ENCODE assay signal across 13 cellular contexts in the genomic region with DNA sequence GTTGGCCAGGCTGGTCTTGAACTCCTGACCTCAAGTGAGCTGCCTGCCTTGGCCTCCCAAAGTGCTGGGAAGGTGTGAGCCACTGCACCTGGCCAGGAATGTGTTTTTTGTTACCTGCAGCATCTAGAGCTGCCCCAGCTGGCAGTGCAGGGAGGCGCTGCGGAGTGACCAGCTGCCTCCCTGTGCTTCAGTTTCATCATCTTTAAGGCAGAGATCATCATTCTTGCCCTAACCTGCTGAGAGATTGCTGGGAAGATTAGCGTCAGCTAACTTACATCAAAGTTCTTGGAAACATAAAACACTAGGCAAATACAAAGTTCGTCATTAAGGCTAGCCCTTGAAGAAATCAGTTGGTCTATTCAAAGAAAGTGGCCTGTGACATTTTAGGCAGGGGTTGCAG. TPM values are rescaled to one million over a fixed set of nuclear protein-coding genes. Genes with fewer than 3 reads are reported as not detected.
DNase-seq lines count a peak whose midpoint lies in the region; ATAC-seq and TF ChIP-seq lines count a peak whose summit lies in the region.
"Had no signal": no experiment of that assay in that cellular context is flagged by ENCODE, and none has a peak within 500 bp of the region (broad histone marks: within the 10 kb centered on the region; RNA-seq: fewer than 3 reads in every experiment).

No MANE protein-coding gene starts in this region.

- peaks cover 4 to 44% (median 22%) of the 10 kb centered on the region in 3 donors for H3K36me3 Mint-ChIP-seq in CD8-positive, alpha-beta memory T cell
- peaks cover 56% of the 10 kb centered on the region for H3K36me3 Mint-ChIP-seq in brain
- peaks cover 32% of the 10 kb centered on the region for H3K36me3 Mint-ChIP-seq in neural progenitor cell

- no peaks in the 10 kb centered on the region for H3K27me3 Mint-ChIP-seq in CD8-positive, alpha-beta memory T cell
- H3K27me3 Mint-ChIP-seq in brain, result peaks cover 3% of the 10 kb centered on the region
- H3K27me3 Mint-ChIP-seq in neural progenitor cell (ENCODE audit: insufficient read depth, low read depth), result peaks cover 4% of the 10 kb centered on the region

- DNase-seq in CD8-positive, alpha-beta memory T cell, result no peak
- no peak for DNase-seq in neural progenitor cell (ENCODE audit: low spot score)
- no peak for DNase-seq in esophagus squamous epithelium (lab: John Stamatoyannopoulos, UW)
- no peak for DNase-seq in Peyer's patch
- DNase-seq: GOT3; heart left ventricle; NCI-H345; stimulated activated CD4-positive, alpha-beta T cell treated with anti-CD3 and anti-CD28 coated beads, Interleukin-2, amount 100 ng/mL, for 48 hours; uterus had no signal

- H3K36me3 ChIP-seq in CD8-positive, alpha-beta memory T cell (ENCODE audit: insufficient read depth, low read length), result peaks cover 15% of the 10 kb centered on the region
- peaks cover 34% of the 10 kb centered on the region; the same call in 1 of the 2 replicates for H3K36me3 ChIP-seq in Loucy (ENCODE audit: insufficient read depth, low read length)
- H3K36me3 ChIP-seq in neural progenitor cell, result peaks cover 7% of the 10 kb centered on the region
- H3K36me3 ChIP-seq in esophagus squamous epithelium, result peaks cover 25 to 46% (median 32%) of the 10 kb centered on the region in 3 donors
- peaks cover 0 to 50% (median 0%) of the 10 kb centered on the region in 3 donors for H3K36me3 ChIP-seq in Peyer's patch
- H3K36me3 ChIP-seq: uterus had no signal

- H3K4me1 Mint-ChIP-seq in CD8-positive, alpha-beta memory T cell, result peaks cover 33 to 53% (median 43%) of the 10 kb centered on the region in 3 donors
- peaks cover 30% of the 10 kb centered on the region for H3K4me1 Mint-ChIP-seq in brain
- H3K4me1 Mint-ChIP-seq in neural progenitor cell, result peaks cover 12% of the 10 kb centered on the region

- H3K27ac ChIP-seq in CD8-positive, alpha-beta memory T cell (ENCODE audit: low read depth, low read length), result no peak overlapping the region
- no peak overlapping the region for H3K27ac ChIP-seq in neural progenitor cell
- H3K27ac ChIP-seq in esophagus squamous epithelium, result peak overlapping the region in 1 of 4 donors; percentile 0
- no peak overlapping the region for H3K27ac ChIP-seq in Peyer's patch
- H3K27ac ChIP-seq: SK-N-MC had no signal

- peak overlapping the region; percentile 25 to 93 (median 88) for H3K4me3 Mint-ChIP-seq in CD8-positive, alpha-beta memory T cell
- peak overlapping the region; percentile 14 to 96 (median 93) for H3K4me3 Mint-ChIP-seq in brain
- H3K4me3 Mint-ChIP-seq in neural progenitor cell, result peak overlapping the region; percentile 95

- H2AFZ ChIP-seq in Loucy (ENCODE audit: low read length), result no peak overlapping the region
- no peak overlapping the region for H2AFZ ChIP-seq in neural progenitor cell (replicated peaks)

- H3F3A ChIP-seq in Loucy (ENCODE audit: low read depth) (no peaks in the 10 kb centered on the region), neural progenitor cell (ENCODE audit: low read depth) (peaks cover 5% of the 10 kb centered on the region)

- no peaks in the 10 kb centered on the region for H3K9me2 ChIP-seq in Loucy (replicated peaks; ENCODE audit: low read depth, low read length)

- TF ChIP-seq CTCF in Loucy (conservative IDR thresholded peaks at IDR 0.05; ENCODE audit: low read length), result no peak
- no peak for TF ChIP-seq CTCF in brain (conservative IDR thresholded peaks at IDR 0.05)
- TF ChIP-seq CTCF in neural progenitor cell (IDR thresholded peaks at IDR 0.05), result no peak
- no peak for TF ChIP-seq CTCF in esophagus squamous epithelium (IDR thresholded peaks at IDR 0.05)
- no peak for TF ChIP-seq CTCF in Peyer's patch (IDR thresholded peaks at IDR 0.05)

- H3K4me3 ChIP-seq in CD8-positive, alpha-beta memory T cell (ENCODE audit: low read length), result no peak overlapping the region
- H3K4me3 ChIP-seq in Loucy (ENCODE audit: low read length, poor library complexity, severe bottlenecking) (peak overlapping the region; percentile 99), neural progenitor cell (no peak overlapping the region), esophagus squamous epithelium (peak overlapping the region in 1 of 4 donors; percentile 97), Peyer's patch (no peak overlapping the region)

- no peak for ATAC-seq in GM21717 (IDR thresholded peaks at IDR 0.05; ENCODE audit: unreplicated experiment)
- ATAC-seq: heart left ventricle had no signal

- CTCF ChIA-PET in CD8-positive, alpha-beta memory T cell (lab: Charles Lee), result no interaction called here

- intact Hi-C loops in esophagus squamous epithelium (cut with DNase I), result no loop called here

- H3K4me2 ChIP-seq in Loucy (ENCODE audit: low read depth, low read length, poor library complexity, severe bottlenecking) (peak overlapping the region; percentile 97), neural progenitor cell (no peak overlapping the region)

- no peaks in the 10 kb centered on the region for H3K9me3 Mint-ChIP-seq in CD8-positive, alpha-beta memory T cell
- H3K9me3 Mint-ChIP-seq in brain (peaks cover 0 to 10% (median 3%) of the 10 kb centered on the region in 5 experiments), neural progenitor cell (no peaks in the 10 kb centered on the region)

- POLR2A ChIA-PET in CD8-positive, alpha-beta memory T cell (lab: Charles Lee), result no interaction called here

- peaks cover 61% of the 10 kb centered on the region for H3K79me2 ChIP-seq in Loucy (ENCODE audit: insufficient read depth, low read length)
- peaks cover 42% of the 10 kb centered on the region for H3K79me2 ChIP-seq in neural progenitor cell (ENCODE audit: low read depth)

- peak overlapping the region in 5 of 8 donors; percentile 47 to 92 (median 62) for H3K27ac Mint-ChIP-seq in CD8-positive, alpha-beta memory T cell
- H3K27ac Mint-ChIP-seq in brain (no peak overlapping the region), neural progenitor cell (no peak overlapping the region)

- H3K9ac ChIP-seq in Loucy (ENCODE audit: low read depth, low read length, poor library complexity, severe bottlenecking) (peak overlapping the region; percentile 95), neural progenitor cell (no peak overlapping the region)

- TF ChIP-seq POLR2A in esophagus squamous epithelium (IDR thresholded peaks at IDR 0.05) (no peak), Peyer's patch (IDR thresholded peaks at IDR 0.05) (no peak)

- H3K27me3 ChIP-seq in CD8-positive, alpha-beta memory T cell (ENCODE audit: insufficient read depth, low read length, poor library complexity, severe bottlenecking), result no peaks in the 10 kb centered on the region
- H3K27me3 ChIP-seq in Loucy (ENCODE audit: insufficient read depth, low read length, poor library complexity, severe bottlenecking) (no peaks in the 10 kb centered on the region), neural progenitor cell (no peaks in the 10 kb centered on the region), esophagus squamous epithelium (no peaks in the 10 kb centered on the region), Peyer's patch (no peaks in the 10 kb centered on the region)
- H3K27me3 ChIP-seq: heart left ventricle, uterus had no signal

- peaks cover 16% of the 10 kb centered on the region for H3K4me1 ChIP-seq in CD8-positive, alpha-beta memory T cell (ENCODE audit: insufficient read depth, low read length)
- H3K4me1 ChIP-seq in Loucy (ENCODE audit: insufficient read depth, low read length, poor library complexity, severe bottlenecking), result peaks cover 32% of the 10 kb centered on the region
- no peaks in the 10 kb centered on the region for H3K4me1 ChIP-seq in neural progenitor cell
- H3K4me1 ChIP-seq in esophagus squamous epithelium, result peaks cover 16 to 37% (median 20%) of the 10 kb centered on the region in 3 donors
- peaks cover 0 to 15% (median 7%) of the 10 kb centered on the region in 4 donors for H3K4me1 ChIP-seq in Peyer's patch

- H4K20me1 ChIP-seq in Loucy (ENCODE audit: insufficient read depth, low read length, poor library complexity, severe bottlenecking) (peaks cover 48% of the 10 kb centered on the region), neural progenitor cell (ENCODE audit: low read depth) (peaks cover 25% of the 10 kb centered on the region)

- H3K9me3 ChIP-seq in CD8-positive, alpha-beta memory T cell (ENCODE audit: low read length), result no peaks in the 10 kb centered on the region
- H3K9me3 ChIP-seq in Loucy (ENCODE audit: insufficient read depth, low read depth, low read length), result no peaks in the 10 kb centered on the region
- H3K9me3 ChIP-seq in neural progenitor cell (ENCODE audit: low read depth), result no peaks in the 10 kb centered on the region
- H3K9me3 ChIP-seq in esophagus squamous epithelium, result no peaks in the 10 kb centered on the region
- no peaks in the 10 kb centered on the region for H3K9me3 ChIP-seq in Peyer's patch
- H3K9me3 ChIP-seq: heart left ventricle, uterus had no signal

- 38 to 43% methylated on average over 2 of the region's 4 CpGs for WGBS in esophagus squamous epithelium, 2 donors

RNA-seq across cellular contexts. Expression of gene ZNF282, which starts 2.3 kb away (rescaled TPM):
- 10 to 100 TPM; 35.8 to 36.6 TPM for total RNA-seq in CD8-positive, alpha-beta memory T cell
- 1.5 TPM for polyA plus RNA-seq in CD8-positive, alpha-beta memory T cell
- polyA plus RNA-seq in brain (ENCODE audit: insufficient read depth, low read depth, low replicate concordance), result 22.1 TPM
- total RNA-seq in neural progenitor cell (ENCODE audit: low replicate concordance) (15.9 and 28.0 TPM in 2 replicates), esophagus squamous epithelium (10 to 100 TPM; 13.9 to 21.7 (median 16.9) TPM), Peyer's patch (10 to 100 TPM; 22.8 to 37.3 (median 31.7) TPM)

RNA-seq across cellular contexts. Expression of gene ZNF212, which starts 41.8 kb away (rescaled TPM):
- total RNA-seq in CD8-positive, alpha-beta memory T cell, result 10 to 100 TPM; 14.7 to 16.6 TPM
- polyA plus RNA-seq in CD8-positive, alpha-beta memory T cell, result 8.6 TPM
- polyA plus RNA-seq in brain (ENCODE audit: insufficient read depth, low read depth, low replicate concordance), result 14.7 TPM
- total RNA-seq in neural progenitor cell (ENCODE audit: low replicate concordance) (11.2 and 15.7 TPM in 2 replicates), esophagus squamous epithelium (10 to 100 TPM in 2 of 4 donors, 1 to 10 TPM in 2; 8.0 to 11.1 (median 10.2) TPM), Peyer's patch (10 to 100 TPM; 19.8 to 24.9 (median 23.2) TPM)

RNA-seq across cellular contexts. Expression of gene ZNF398, which starts 50.4 kb away (rescaled TPM):
- total RNA-seq in CD8-positive, alpha-beta memory T cell, result 10 to 100 TPM; 15.7 to 16.4 TPM
- 13.0 TPM for polyA plus RNA-seq in CD8-positive, alpha-beta memory T cell
- 7.5 TPM for polyA plus RNA-seq in brain (ENCODE audit: insufficient read depth, low read depth, low replicate concordance)
- total RNA-seq in neural progenitor cell (ENCODE audit: low replicate concordance) (9.9 and 12.2 TPM in 2 replicates), esophagus squamous epithelium (10 to 100 TPM in 3 of 4 donors, 1 to 10 TPM in 1; 8.9 to 20.8 (median 12.6) TPM), Peyer's patch (10 to 100 TPM; 11.9 to 34.7 (median 26.5) TPM)

Comparison
In these comparisons a context has a peak if more than half of its experiments do, and no peak if none do; other contexts are left out.
1. H3K27ac Mint-ChIP-seq: peak in CD8-positive, alpha-beta memory T cell (5 of 8); none in brain (0 of 5) and neural progenitor cell (single experiment).
2. Peak in every context shown above with its lines, with median percentiles within 50 percentile points of each other: H3K4me3 Mint-ChIP-seq.